10 cellular contexts compared by ENCODE assay signal in the genomic region with DNA sequence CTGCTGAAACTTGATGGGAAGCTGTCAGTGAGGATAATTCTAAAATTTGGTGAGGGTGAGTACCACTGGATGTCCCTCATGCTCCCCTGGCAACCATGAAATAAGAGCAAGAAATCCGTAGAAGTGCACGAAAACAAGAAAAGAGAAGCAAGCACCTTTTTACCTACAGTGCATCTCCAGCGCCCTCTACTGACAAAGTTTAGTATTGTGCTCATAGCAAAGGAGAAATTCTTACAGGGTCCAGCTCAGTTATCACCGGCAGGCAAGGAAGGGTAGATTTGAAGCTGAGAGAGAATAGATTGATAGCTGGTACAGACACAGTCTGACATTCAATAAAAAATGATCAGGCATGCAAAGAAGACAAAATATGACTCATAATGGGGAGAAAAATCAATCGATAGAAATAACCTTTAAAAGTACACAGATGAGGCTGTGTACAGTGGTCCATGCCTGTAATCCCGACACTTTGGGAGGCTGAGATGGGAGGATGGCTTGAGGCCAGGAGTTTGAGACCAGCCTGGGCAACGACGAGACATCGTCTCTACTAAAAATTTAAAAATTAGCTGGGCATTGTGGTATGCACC. TPM values are rescaled to one million over a fixed set of nuclear protein-coding genes. Genes with fewer than 3 reads are reported as not detected.
DNase-seq lines count a peak whose midpoint lies in the region; ATAC-seq and TF ChIP-seq lines count a peak whose summit lies in the region.
"Had no signal": no experiment of that assay in that cellular context is flagged by ENCODE, and none has a peak within 500 bp of the region (broad histone marks: within the 10 kb centered on the region; RNA-seq: fewer than 3 reads in every experiment).

No MANE protein-coding gene starts in this region.

- H3K36me3 ChIP-seq in SK-N-SH (replicated peaks in 1 of 2; ENCODE audit: control insufficient read depth in 1 of 2, insufficient read depth in 2 of 2, low read length in 1 of 2) (no peaks in the 10 kb centered on the region), IMR-90 (ENCODE audit: control insufficient read depth, insufficient read depth, low read length) (no peaks in the 10 kb centered on the region), neural progenitor cell (no peaks in the 10 kb centered on the region)
- H3K36me3 ChIP-seq: vagina had no signal

- H2AK5ac ChIP-seq in IMR-90 (ENCODE audit: low read depth, low read length): no peak overlapping the region

- H3K9ac ChIP-seq in SK-N-SH (no peak overlapping the region), IMR-90 (ENCODE audit: low read depth, low read length) (no peak overlapping the region), neural progenitor cell (no peak overlapping the region)

- H3K79me2 ChIP-seq in SK-N-SH (ENCODE audit: insufficient read depth): no peaks in the 10 kb centered on the region
- H3K79me2 ChIP-seq in neural progenitor cell (ENCODE audit: low read depth): no peaks in the 10 kb centered on the region

- no peak for TF ChIP-seq EP300 in SK-N-SH (IDR thresholded peaks at IDR 0.05; ENCODE audit: borderline replicate concordance in 1 of 2, low read depth in 1 of 2, low read length in 1 of 2)

- H3K9me1 ChIP-seq in IMR-90 (ENCODE audit: insufficient read depth, low read length): no peaks in the 10 kb centered on the region

- H2BK15ac ChIP-seq in IMR-90 (ENCODE audit: low read depth, low read length): no peak overlapping the region

- H4K8ac ChIP-seq in IMR-90 (ENCODE audit: low read depth in 2 of 2, low read length in 2 of 2): no peak overlapping the region

- H3K27ac ChIP-seq in SK-N-SH (ENCODE audit: low read depth in 2 of 2, low read length in 1 of 2) (no peak overlapping the region), IMR-90 (ENCODE audit: insufficient read depth, low read length) (no peak overlapping the region), neural progenitor cell (no peak overlapping the region), caudate nucleus (ENCODE audit: low read depth, low read length) (no peak overlapping the region)
- H3K27ac ChIP-seq: vagina had no signal

- no peak overlapping the region for H4K5ac ChIP-seq in IMR-90 (ENCODE audit: low read depth, low read length)

- no peak overlapping the region for H3K4ac ChIP-seq in IMR-90 (ENCODE audit: low read depth, low read length)

- no peak overlapping the region for H2AK9ac ChIP-seq in IMR-90 (replicated peaks; ENCODE audit: low read depth, low read length, poor library complexity)

- H3K27me3 ChIP-seq in SK-N-SH (ENCODE audit: insufficient read depth) (no peaks in the 10 kb centered on the region), IMR-90 (ENCODE audit: control insufficient read depth, insufficient read depth, low read length) (peaks cover 23% of the 10 kb centered on the region), neural progenitor cell (no peaks in the 10 kb centered on the region)
- H3K27me3 ChIP-seq: vagina had no signal

- H3K27me3 Mint-ChIP-seq in WTC11 (ENCODE audit: low read depth) (no peaks in the 10 kb centered on the region), neural progenitor cell (ENCODE audit: insufficient read depth, low read depth) (peaks cover 15% of the 10 kb centered on the region)

- in situ Hi-C loops in IMR-90 (cut with MboI; ENCODE audit: low sequenced_read_pairs): no loop called here

- H3K36me3 Mint-ChIP-seq in WTC11 (peaks cover 8% of the 10 kb centered on the region), neural progenitor cell (no peaks in the 10 kb centered on the region)
- H3K36me3 Mint-ChIP-seq: CD4-positive, CD25-positive, alpha-beta regulatory T cell had no signal

- H4K91ac ChIP-seq in IMR-90 (ENCODE audit: insufficient read depth, low read depth, low read length): no peak overlapping the region

- 65% methylated on average over 9 of the region's 9 CpGs for WGBS in SK-N-SH (ENCODE audit: low lambda C conversion rate)
- 80% methylated on average over 1 of the region's 9 CpGs; no CpG with 5 or more reads in 1 of the 2 experiments for WGBS in IMR-90 (ENCODE audit: extremely low coverage in 2 of 2, insufficient read length in 1 of 2), 2 experiments

- H3K9me3 Mint-ChIP-seq in WTC11 (peaks cover 21% of the 10 kb centered on the region), neural progenitor cell (peaks cover 8% of the 10 kb centered on the region)

- TF ChIP-seq CTCF in SK-N-SH (IDR thresholded peaks at IDR 0.05): peak; percentile 58
- TF ChIP-seq CTCF in IMR-90 (conservative IDR thresholded peaks at IDR 0.05; ENCODE audit: low read depth, low read length): peak; percentile 30
- peak; percentile 49 for TF ChIP-seq CTCF in WTC11 (IDR thresholded peaks at IDR 0.05)
- TF ChIP-seq CTCF in neural progenitor cell (IDR thresholded peaks at IDR 0.05): peak; percentile 48

- no peak overlapping the region for H3K27ac Mint-ChIP-seq in WTC11
- no peak overlapping the region for H3K27ac Mint-ChIP-seq in neural progenitor cell
- H3K27ac Mint-ChIP-seq: CD4-positive, CD25-positive, alpha-beta regulatory T cell had no signal

- H3F3A ChIP-seq in SK-N-SH (replicated peaks; ENCODE audit: insufficient read depth) (no peaks in the 10 kb centered on the region), neural progenitor cell (ENCODE audit: low read depth) (no peaks in the 10 kb centered on the region)

- H3K9me3 ChIP-seq in SK-N-SH (peaks cover 9% of the 10 kb centered on the region), IMR-90 (ENCODE audit: control insufficient read depth, insufficient read depth, low read length) (peaks cover 10% of the 10 kb centered on the region), neural progenitor cell (ENCODE audit: low read depth) (peaks cover 8% of the 10 kb centered on the region)
- H3K9me3 ChIP-seq: vagina had no signal

- no peak overlapping the region for H3K23ac ChIP-seq in IMR-90 (ENCODE audit: low read depth, low read length)

- no peaks in the 10 kb centered on the region for H3K4me1 Mint-ChIP-seq in WTC11
- no peaks in the 10 kb centered on the region for H3K4me1 Mint-ChIP-seq in neural progenitor cell
- H3K4me1 Mint-ChIP-seq: CD4-positive, CD25-positive, alpha-beta regulatory T cell had no signal

- H2BK5ac ChIP-seq in IMR-90 (ENCODE audit: low read depth, low read length, poor library complexity, severe bottlenecking): no peak overlapping the region

- H3K9me2 ChIP-seq in SK-N-SH: no peaks in the 10 kb centered on the region

- no peak for ATAC-seq in SK-N-SH treated with all-trans-retinoic acid at 6 μM for 48 hours
- ATAC-seq in IMR-90 (ENCODE audit: low read depth): no peak
- ATAC-seq in WTC11: peak; percentile 39; the same call in 1 of the 2 replicates
- ATAC-seq in HG03520 (IDR thresholded peaks at IDR 0.05; ENCODE audit: unreplicated experiment): no peak

- no peak overlapping the region for H2BK20ac ChIP-seq in IMR-90 (ENCODE audit: low read depth, low read length)

- no peak for TF ChIP-seq POLR2A in IMR-90 (IDR thresholded peaks at IDR 0.05; ENCODE audit: low read depth, low read length)

- no peak overlapping the region for H2BK120ac ChIP-seq in IMR-90 (ENCODE audit: low read depth, low read length)

- CTCF ChIA-PET in SK-N-SH (lab: Yijun Ruan, JAX): interaction anchor here (0.7 to 8.5 kb wide), 18 partner anchors 9 to 266 kb away, joined by 3 to 70 read pairs (median 4); no protein-coding TSS in a partner anchor
- CTCF ChIA-PET in IMR-90 (lab: Yijun Ruan, JAX): interaction anchor here (1.1 kb wide), 1 partner anchor 28 kb away, joined by 3 read pairs; a partner anchor contains a TSS
- CTCF ChIA-PET in WTC11 (lab: Charles Lee): interaction anchor here (0.6 to 2.6 kb wide), 28 partner anchors 10 to 362 kb away, joined by 3 to 12 read pairs (median 4); a partner anchor contains a TSS

- H3K4me1 ChIP-seq in SK-N-SH (ENCODE audit: control insufficient read depth in 1 of 2, insufficient read depth in 2 of 2, low read depth in 1 of 2, low read length in 1 of 2) (no peaks in the 10 kb centered on the region), IMR-90 (ENCODE audit: control insufficient read depth, insufficient read depth, low read length) (peaks cover 1% of the 10 kb centered on the region), neural progenitor cell (no peaks in the 10 kb centered on the region)
- H3K4me1 ChIP-seq: vagina had no signal

- DNase-seq in SK-N-SH: no peak
- DNase-seq in IMR-90: no peak
- DNase-seq in WTC11 (ENCODE audit: low spot score): no peak
- DNase-seq in neural progenitor cell (ENCODE audit: low spot score): no peak
- no peak for DNase-seq in activated CD8-positive, alpha-beta memory T cell treated with anti-CD3 and anti-CD28 coated beads for 24 hours
- DNase-seq in caudate nucleus (lab: John Stamatoyannopoulos, UW): no peak

- POLR2A ChIA-PET in SK-N-SH (lab: Yijun Ruan, JAX) (interaction anchor here (0.9 kb wide), 1 partner anchor 146 kb away, joined by 5 read pairs; no protein-coding TSS in a partner anchor), IMR-90 (lab: Charles Lee; ENCODE audit: unreplicated experiment) (no interaction called here), WTC11 (lab: Charles Lee) (no interaction called here)

- H3K4me3 ChIP-seq in SK-N-SH (ENCODE audit: low read depth in 2 of 2, low read length in 1 of 2) (no peak overlapping the region), IMR-90 (ENCODE audit: insufficient read depth, low read depth, low read length) (no peak overlapping the region), neural progenitor cell (no peak overlapping the region)
- H3K4me3 ChIP-seq: vagina had no signal

- H3K79me1 ChIP-seq in IMR-90 (ENCODE audit: low read depth in 1 of 2, low read length in 2 of 2): no peaks in the 10 kb centered on the region

- H3K14ac ChIP-seq in IMR-90 (replicated peaks; ENCODE audit: low read depth, low read length): no peak overlapping the region

- H3K56ac ChIP-seq in IMR-90 (ENCODE audit: extremely low read depth, insufficient read depth, low read length): no peak overlapping the region

- H3K4me3 Mint-ChIP-seq in WTC11: no peak overlapping the region
- no peak overlapping the region for H3K4me3 Mint-ChIP-seq in neural progenitor cell

- dilution Hi-C loops in IMR-90 (cut with HindIII; ENCODE audit: low sequenced_read_pairs, unreplicated experiment): no loop called here

- H3K4me2 ChIP-seq in SK-N-SH (no peak overlapping the region), IMR-90 (ENCODE audit: low read depth, low read length) (no peak overlapping the region), neural progenitor cell (no peak overlapping the region)

- BruUV-seq in IMR-90 (replicated peaks; lab: Mats Ljungman, UMichigan): no TSS peak

- H4K20me1 ChIP-seq in SK-N-SH (ENCODE audit: insufficient read depth) (no peaks in the 10 kb centered on the region), IMR-90 (ENCODE audit: insufficient read depth, low read length) (no peaks in the 10 kb centered on the region), neural progenitor cell (ENCODE audit: low read depth) (no peaks in the 10 kb centered on the region)

- peak; percentile 26 for TF ChIP-seq RAD21 in SK-N-SH (IDR thresholded peaks at IDR 0.05; ENCODE audit: low read length)
- 0 out of 2 replicates have a peak, but pooled peaks have one; percentile 2 for TF ChIP-seq RAD21 in IMR-90 (IDR thresholded peaks at IDR 0.05; ENCODE audit: low read length)

- intact Hi-C loops in IMR-90 (cut with micrococcal nuclease): no loop called here

- H3K18ac ChIP-seq in IMR-90 (ENCODE audit: low read depth, low read length): no peak overlapping the region

- H2AFZ ChIP-seq in SK-N-SH (ENCODE audit: low read depth) (no peak overlapping the region), IMR-90 (replicated peaks; ENCODE audit: low read length, poor library complexity) (no peak overlapping the region), neural progenitor cell (replicated peaks) (no peak overlapping the region)

RNA-seq across cellular contexts. Expression of a gene that starts 28.3 kb away (rescaled TPM):
- polyA plus RNA-seq in SK-N-SH (2012; rRNA removed): 24.0 and 30.7 TPM in 2 replicates
- polyA plus RNA-seq in SK-N-SH (2012; cell fraction: cytosol; rRNA removed): 26.9 and 29.1 TPM in 2 replicates
- 24.0 and 32.4 TPM in 2 replicates for polyA plus RNA-seq in SK-N-SH (2012; cell fraction: nucleus; rRNA removed)
- 21.9 and 24.4 TPM in 2 replicates for total RNA-seq in IMR-90 (2012; rRNA removed)
- polyA plus RNA-seq in IMR-90 (2012; rRNA removed): 17.1 and 18.2 TPM in 2 replicates
- 9.4 and 10.0 TPM in 2 replicates for polyA plus RNA-seq in IMR-90 (2012; cell fraction: cytosol; rRNA removed)
- 6.9 and 17.6 TPM in 2 replicates for polyA plus RNA-seq in IMR-90 (2012; cell fraction: nucleus; rRNA removed; ENCODE audit: low replicate concordance)
- total RNA-seq in WTC11 (2021): 10.8 to 13.3 TPM (median 12.2 TPM) in 3 replicates
- 10.6 and 11.7 TPM in 2 replicates for total RNA-seq in neural progenitor cell (ENCODE audit: low replicate concordance)
